Comparison of ENCODE assay signal across 23 cellular contexts in genomic region chr13:76871332-76871945, GRCh38.
"Had no signal": no experiment of that assay in that cellular context is flagged by ENCODE, and none has a peak within 500 bp of the region (broad histone marks: within the 10 kb centered on the region; RNA-seq: fewer than 3 reads in every experiment).

No MANE protein-coding gene starts in this region.

- H3K4me2 ChIP-seq: KMS-11, PC-9 had no signal

- H2AFZ ChIP-seq: PC-9 had no signal

- H3K4me3 ChIP-seq: PC-9 had no signal

- H3K9ac ChIP-seq: KMS-11 had no signal

- DNase-seq: activated CD4-positive, alpha-beta T cell treated with anti-CD3 and anti-CD28 coated beads, Interleukin-2, amount 10 ng/mL, durations not matched to agents 24 days and 14 days; activated CD4-positive, alpha-beta T cell treated with anti-CD3 and anti-CD28 coated beads, Interleukin-2, amount 50 U/mL, for 4 hours; activated CD8-positive, alpha-beta T cell treated with anti-CD3 and anti-CD28 coated beads for 36 hours; activated gamma-delta T cell; activated naive CD4-positive, alpha-beta T cell treated with anti-CD3 and anti-CD28 coated beads for 36 hours; activated T-cell treated with anti-CD3 and anti-CD28 coated beads, Interleukin-2, amount 50 U/mL, for 24 hours; anterior cingulate cortex; caudate nucleus; cerebellar nuclear complex; MV-4-11; NCI-H1092; NCI-H1436 treated with DMSO at 0.1 percent for 48 hours; NCI-H1694 treated with DMSO at 0.1 percent for 48 hours; NCI-H2029; NCI-H345; NCI-H524 treated with DMSO at 0.1 percent for 48 hours; PC-9; Right ventricle myocardium superior; SW 1271; T-helper 1 cell; T1000 had no signal

- H3K27ac ChIP-seq: KMS-11, PC-9, RWPE1 had no signal
